9 cellular contexts compared by ENCODE assay signal in genomic region chr15:77031376-77032050, GRCh38. TPM values are rescaled to one million over a fixed set of nuclear protein-coding genes. Genes with fewer than 3 reads are reported as not detected.
DNase-seq lines count a peak whose midpoint lies in the region; ATAC-seq and TF ChIP-seq lines count a peak whose summit lies in the region.
"Had no signal": no experiment of that assay in that cellular context is flagged by ENCODE, and none has a peak within 500 bp of the region (broad histone marks: within the 10 kb centered on the region; RNA-seq: fewer than 3 reads in every experiment).

No MANE protein-coding gene starts in this region.

- H3K4me3 ChIP-seq in GM06990 (replicated peaks; ENCODE audit: low read depth, low read length) = no peak overlapping the region
- no peak overlapping the region for H3K4me3 ChIP-seq in Jurkat, Clone E6-1 (ENCODE audit: low read length)
- H3K4me3 ChIP-seq in RWPE2 (ENCODE audit: severe bottlenecking) = no peak overlapping the region

- ATAC-seq in RWPE2 (ENCODE audit: low read depth) = peak; percentile 11; the same call in 1 of the 3 replicates
- ATAC-seq in HG03135 (IDR thresholded peaks at IDR 0.05; ENCODE audit: unreplicated experiment) = no peak

- DNase-seq in GM06990 (ENCODE audit: extremely low read depth, insufficient read length) (peak; percentile 47), RWPE2 (ENCODE audit: low spot score) (peak; percentile 68), dermis blood vessel endothelial cell (peak; percentile 19), HuH-7 (ENCODE audit: low spot score) (no peak), COR-L47 (lab: John Stamatoyannopoulos, UW) (no peak)
- peak; percentile 85 for DNase-seq in Jurkat, Clone E6-1 (ENCODE audit: low read depth, low spot score)
- DNase-seq in stimulated activated CD4-positive, alpha-beta T cell treated with anti-CD3 and anti-CD28 coated beads, Interleukin-4, amount 100 ng/mL, for 24 hours = peak; percentile 11

- no peaks in the 10 kb centered on the region for H3K9me3 ChIP-seq in RWPE2 (ENCODE audit: severe bottlenecking)

- no peaks in the 10 kb centered on the region for H3K4me1 ChIP-seq in RWPE2 (ENCODE audit: insufficient read depth, poor library complexity, severe bottlenecking)

- no peaks in the 10 kb centered on the region for H3K27me3 ChIP-seq in GM06990 (replicated peaks; ENCODE audit: control insufficient read depth, insufficient read depth, low read length)
- H3K27me3 ChIP-seq in RWPE2 (ENCODE audit: insufficient read depth, poor library complexity, severe bottlenecking) = no peaks in the 10 kb centered on the region

- TF ChIP-seq CTCF in GM06990 (IDR thresholded peaks at IDR 0.05; ENCODE audit: insufficient read depth, low read length, poor library complexity, severe bottlenecking) = peak; percentile 55
- no peak for TF ChIP-seq CTCF in RWPE2 (IDR thresholded peaks at IDR 0.05; ENCODE audit: poor library complexity, severe bottlenecking)

- peaks cover 8% of the 10 kb centered on the region for H3K36me3 ChIP-seq in GM06990 (ENCODE audit: control insufficient read depth, insufficient read depth, low read length)
- H3K36me3 ChIP-seq in RWPE2 (ENCODE audit: low read depth) = no peaks in the 10 kb centered on the region

- no peak overlapping the region for H3K27ac ChIP-seq in RWPE2 (ENCODE audit: poor library complexity, severe bottlenecking)

RNA-seq across cellular contexts. Expression of gene PSTPIP1, which starts 36.6 kb away (rescaled TPM):
- 10.3 TPM for polyA plus RNA-seq in Jurkat, Clone E6-1 (2012; ENCODE audit: insufficient read depth, insufficient read length)
- total RNA-seq in dermis blood vessel endothelial cell = 0.23 and 0.51 TPM in 2 replicates
- total RNA-seq: astrocyte had no signal

RNA-seq across cellular contexts. Expression of gene TSPAN3, which starts 39.4 kb away (rescaled TPM):
- 91.0 TPM for polyA plus RNA-seq in Jurkat, Clone E6-1 (2012; ENCODE audit: insufficient read depth, insufficient read length)
- 242 and 265 TPM in 2 replicates for total RNA-seq in dermis blood vessel endothelial cell

Comparison
In these comparisons a context has a peak if more than half of its experiments do, and no peak if none do; other contexts are left out.
1. DNase-seq: peak in GM06990 (single experiment), Jurkat, Clone E6-1 (single experiment), RWPE2 (single experiment), dermis blood vessel endothelial cell (single experiment) and stimulated activated CD4-positive, alpha-beta T cell treated with anti-CD3 and anti-CD28 coated beads, Interleukin-4, amount 100 ng/mL, for 24 hours (single experiment); none in HuH-7 (single experiment) and COR-L47 (single experiment).